25 cellular contexts compared by ENCODE assay signal in the genomic region with DNA sequence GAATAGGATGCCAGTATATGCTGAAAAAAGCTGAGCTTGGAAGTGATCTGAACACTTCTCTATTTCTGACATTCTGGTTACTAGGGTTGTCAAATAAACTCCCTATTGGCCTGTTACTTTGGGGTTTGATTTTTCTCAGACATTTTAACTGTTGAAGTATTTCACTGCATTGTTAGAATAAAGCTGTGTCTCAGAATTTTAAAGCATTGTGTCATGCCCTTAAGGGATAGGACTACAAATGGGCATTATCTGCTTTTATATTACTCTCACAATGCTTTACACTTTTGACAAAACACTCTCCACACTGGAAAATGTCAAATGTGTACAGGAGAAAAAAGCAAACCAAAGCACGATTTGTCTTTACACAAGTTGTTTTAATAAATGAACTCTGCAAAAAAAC. TPM values are rescaled to one million over a fixed set of nuclear protein-coding genes. Genes with fewer than 3 reads are reported as not detected.
DNase-seq lines count a peak whose midpoint lies in the region; ATAC-seq and TF ChIP-seq lines count a peak whose summit lies in the region.
"Had no signal": no experiment of that assay in that cellular context is flagged by ENCODE, and none has a peak within 500 bp of the region (broad histone marks: within the 10 kb centered on the region; RNA-seq: fewer than 3 reads in every experiment).

No MANE protein-coding gene starts in this region.

- H3K9me3 ChIP-seq in left lung, result peaks cover 0 to 3% of the 10 kb centered on the region in 2 donors
- H3K9me3 ChIP-seq: BE2C had no signal

- no peak for ATAC-seq in left lung

- no peak overlapping the region for H3K4me3 ChIP-seq in left lung
- H3K4me3 ChIP-seq: BLaER1 had no signal

- DNase-seq in SK-MEL-5 (ENCODE audit: low read depth, low spot score) (peak; percentile 65), foreskin melanocyte (peak; percentile 82), NCI-H1436 treated with DMSO at 0.1 percent for 48 hours (lab: John Stamatoyannopoulos, UW) (no peak), GM10248 (ENCODE audit: extremely low spot score) (no peak), left lung (no peak)
- DNase-seq: 8988T; ACHN; BE2C; C1 segment of cervical spinal cord; CD4-positive, alpha-beta memory T cell; CD4-positive, CD25-positive, alpha-beta regulatory T cell; CD8-positive, alpha-beta memory T cell; COR-L47; DMS 273 treated with DMSO at 0.1 percent for 48 hours; DMS153; DMS53; DMS79; DND-41; EL; GDM1 had no signal

- H3K4me1 ChIP-seq in left lung, result peaks cover 0 to 10% of the 10 kb centered on the region in 2 donors
- H3K4me1 ChIP-seq: BE2C, BLaER1 had no signal

- CTCF ChIA-PET in GM10248 (lab: Yijun Ruan, JAX), result no interaction called here

- H3K27me3 ChIP-seq in left lung, result no peaks in the 10 kb centered on the region
- H3K27me3 ChIP-seq: BE2C, BLaER1 had no signal

- in situ Hi-C loops in SK-MEL-5 (cut with HindIII; ENCODE audit: low pct_unique_long_range_greater_than_20kb, low sequenced_read_pairs), result no loop called here

- POLR2A ChIA-PET in GM10248 (lab: Yijun Ruan, JAX), result no interaction called here

- H3K36me3 ChIP-seq in left lung, result peaks cover 0 to 87% of the 10 kb centered on the region in 2 donors

- no peak for TF ChIP-seq CTCF in GM10248 (IDR thresholded peaks at IDR 0.05; ENCODE audit: control extremely low read depth, extremely low read depth, low read depth, missing control alignments)
- no peak for TF ChIP-seq CTCF in left lung (IDR thresholded peaks at IDR 0.05)

- no peak overlapping the region for H3K27ac ChIP-seq in left lung
- H3K27ac ChIP-seq: BLaER1 had no signal

- intact Hi-C loops in left lung (cut with DNase I), result no loop called here

RNA-seq across cellular contexts. Expression of gene GPR21, which starts 16.8 kb away (rescaled TPM):
- total RNA-seq in SK-MEL-5 (2014; rRNA removed; shearing (Covaris generic)), result 0.24 and 0.32 TPM in 2 replicates
- polyA plus RNA-seq in SK-MEL-5 (2015; cell fraction: cytosol; rRNA removed), result not detected in 2 replicates
- not detected in 2 replicates for polyA plus RNA-seq in SK-MEL-5 (2015; cell fraction: nucleus; rRNA removed)
- total RNA-seq in left lung, result under 1 TPM; 0.37 to 0.41 TPM
- total RNA-seq: A673, Daoy, G401 had no signal
- polyA plus RNA-seq: CD14-positive monocyte; CD4-positive, alpha-beta memory T cell; CD4-positive, CD25-positive, alpha-beta regulatory T cell; CD8-positive, alpha-beta memory T cell had no signal

Comparison
In these comparisons a context has a peak if more than half of its experiments do, and no peak if none do; other contexts are left out.
1. DNase-seq: peak in SK-MEL-5 (single experiment) and foreskin melanocyte (single experiment); none in NCI-H1436 treated with DMSO at 0.1 percent for 48 hours (single experiment), GM10248 (single experiment) and left lung (0 of 2).